Comparison of ENCODE assay signal across 5 cellular contexts in the genomic region with DNA sequence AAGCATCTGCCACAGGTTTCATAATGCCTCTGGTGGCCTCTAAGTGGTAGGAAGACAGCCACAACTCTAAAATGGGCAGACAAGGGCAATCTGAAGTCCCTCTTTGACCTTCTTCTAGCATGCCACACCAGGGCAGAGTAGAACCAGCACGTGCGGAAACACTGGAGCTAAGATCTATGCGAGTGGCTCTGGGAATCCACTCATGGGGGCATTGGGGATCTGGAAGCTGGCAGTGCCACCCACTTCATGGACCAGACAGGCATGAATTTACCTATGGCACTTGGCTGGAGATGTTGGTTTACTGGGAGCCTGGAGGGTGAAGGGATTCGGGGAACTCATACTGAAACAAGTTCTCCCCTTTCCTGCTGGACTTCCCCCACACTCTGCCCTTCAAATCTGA.
"Had no signal": no experiment of that assay in that cellular context is flagged by ENCODE, and none has a peak within 500 bp of the region (broad histone marks: within the 10 kb centered on the region; RNA-seq: fewer than 3 reads in every experiment).

No MANE protein-coding gene starts in this region.

- H3K27ac ChIP-seq: HL-60 had no signal

- H3K4me3 ChIP-seq: K562 had no signal

- ATAC-seq: HepG2, K562 had no signal

- DNase-seq: IMR-90, KBM-7 had no signal
